Comparison of ENCODE assay signal across 1 cellular context in genomic region chrX:153953342-153953830, GRCh38.
A peak's percentile ranks its signal among the peaks of the same experiment; 100 is the strongest.
TF ChIP-seq lines count a peak whose summit lies in the region.

No MANE protein-coding gene starts in this region.

TF ChIP-seq in H1, 55 proteins besides CTCF, POLR2A, EP300 and RAD21:
- TF ChIP-seq SRF (IDR thresholded peaks at IDR 0.05; ENCODE audit: low read depth, low read length) (peak; percentile 91), POLR2AphosphoS5 (IDR thresholded peaks at IDR 0.05; ENCODE audit: low read depth, low read length) (peak; percentile 38; the same call in 1 of the 2 replicates), SIRT6 (IDR thresholded peaks at IDR 0.05; ENCODE audit: low read length) (no peak), GABPA (IDR thresholded peaks at IDR 0.05; ENCODE audit: borderline replicate concordance, insufficient read depth, low read length) (0 out of 2 replicates have a peak, but pooled peaks have one; percentile 33), FOSL1 (IDR thresholded peaks at IDR 0.05; ENCODE audit: insufficient read depth, low read depth, low read length) (no peak), CREB1 (IDR thresholded peaks at IDR 0.05) (peak; percentile 16; the same call in 1 of the 2 replicates)
TF ChIP-seq in H1: peak in this region for 4.
